Comparison of ENCODE assay signal across 8 cellular contexts in the genomic region with DNA sequence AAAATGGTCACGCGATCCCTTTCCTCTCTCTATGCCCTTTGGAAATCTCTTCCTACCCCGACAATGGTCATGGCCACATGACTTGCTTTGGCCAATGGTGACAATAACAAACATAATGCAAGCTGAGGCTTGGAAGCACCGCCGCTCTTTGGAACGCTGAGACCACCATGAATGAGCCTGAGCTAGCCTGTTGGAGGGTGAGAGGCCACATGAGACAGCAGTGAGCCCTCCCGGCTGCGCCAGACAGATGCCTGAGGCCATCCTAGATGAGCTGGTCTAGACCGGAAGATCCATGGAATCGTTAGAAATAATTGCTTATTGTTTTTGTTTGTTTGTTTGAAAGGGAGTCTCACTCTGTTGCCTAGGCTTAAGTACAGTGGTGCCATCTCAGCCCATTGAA.
"Had no signal": no experiment of that assay in that cellular context is flagged by ENCODE, and none has a peak within 500 bp of the region (broad histone marks: within the 10 kb centered on the region; RNA-seq: fewer than 3 reads in every experiment).

No MANE protein-coding gene starts in this region.

- H3K4me3 ChIP-seq: GM23248, HAP-1, K562 had no signal

- DNase-seq: GM23248, GOT3, HFFc6, IMR-90, KG1 had no signal

- H3K36me3 ChIP-seq: HAP-1 had no signal

- H3K9me3 Mint-ChIP-seq: HFFc6 had no signal

- H3K4me3 Mint-ChIP-seq: HFFc6 had no signal

- H3K27ac ChIP-seq: GM23248 had no signal

- ATAC-seq: HCT116, K562 had no signal

- H3K9me3 ChIP-seq: HAP-1 had no signal

- H3K27ac Mint-ChIP-seq: HFFc6 had no signal

- H3K4me1 ChIP-seq: HAP-1 had no signal
